8 cellular contexts compared by ENCODE assay signal in genomic region chr2:54723300-54724149, GRCh38. TPM values are rescaled to one million over a fixed set of nuclear protein-coding genes. Genes with fewer than 3 reads are reported as not detected.
DNase-seq lines count a peak whose midpoint lies in the region; TF ChIP-seq lines count a peak whose summit lies in the region.

EML6 (plus strand) TSS chr2:54723662; CDS start chr2:54725062, 1,400 bp downstream.

- no peaks in the 10 kb centered on the region for H3K27me3 ChIP-seq in suprapubic skin

- in situ Hi-C loops in SK-MEL-5 (cut with HindIII; ENCODE audit: low pct_unique_long_range_greater_than_20kb, low sequenced_read_pairs): loop anchor here (25.0 kb wide), 1 partner anchor 464 kb away; no protein-coding TSS in a partner anchor

- H3K4me3 ChIP-seq in HFF-Myc (replicated peaks; ENCODE audit: low read depth, low read length) (peak within 1 kb of the TSS; percentile 81), suprapubic skin (peak within 1 kb of the TSS; percentile 74)

- no peaks in the 10 kb centered on the region for H3K36me3 ChIP-seq in suprapubic skin

- H3K27ac ChIP-seq in suprapubic skin: peak within 1 kb of the TSS; percentile 52

- TF ChIP-seq CTCF in HFF-Myc (IDR thresholded peaks at IDR 0.05; ENCODE audit: low read depth, low read length, missing control alignments) (no peak), suprapubic skin (IDR thresholded peaks at IDR 0.05) (peak; percentile 9 to 35)

- DNase-seq in GM03348 (ENCODE audit: low spot score) (peak; percentile 99), HFF-Myc (ENCODE audit: extremely low read depth, low read depth) (peak; percentile 93), MV-4-11 (lab: John Stamatoyannopoulos, UW) (peak; percentile 97), SK-MEL-5 (ENCODE audit: low read depth, low spot score) (peak; percentile 99), germinal center (ENCODE audit: low spot score) (peak; percentile 98), non-pigmented ciliary epithelial cell (ENCODE audit: low read depth) (peak; percentile 93), suprapubic skin (ENCODE audit: low spot score in 2 of 2) (peak; percentile 98 to 99)
- DNase-seq in activated naive CD4-positive, alpha-beta T cell treated with anti-CD3 and anti-CD28 coated beads, Interleukin-2, amount 50 U/mL, for 16 hours: peak; percentile 99

- peaks cover 17% of the 10 kb centered on the region for H3K4me1 ChIP-seq in suprapubic skin

- no peak for TF ChIP-seq POLR2A in suprapubic skin (IDR thresholded peaks at IDR 0.05)

- TF ChIP-seq EP300 in suprapubic skin (IDR thresholded peaks at IDR 0.05): no peak

- no peaks in the 10 kb centered on the region for H3K9me3 ChIP-seq in suprapubic skin

- WGBS in suprapubic skin: under 1% methylated on average over 45 of the region's 91 CpGs

RNA-seq across cellular contexts. Expression of gene EML6, which starts in this region (rescaled TPM):
- total RNA-seq in SK-MEL-5 (2014; rRNA removed; shearing (Covaris generic)): 0.24 and 0.95 TPM in 2 replicates
- 0.58 and 1.7 TPM in 2 replicates for polyA plus RNA-seq in SK-MEL-5 (2015; cell fraction: cytosol; rRNA removed)
- polyA plus RNA-seq in SK-MEL-5 (2015; cell fraction: nucleus; rRNA removed): 6.0 and 16.9 TPM in 2 replicates
- total RNA-seq in suprapubic skin: 10 to 100 TPM in 1 of 4 donors, 1 to 10 TPM in 3; 2.3 to 15.1 (median 4.1) TPM

Comparison
In these comparisons a context has a peak if more than half of its experiments do, and no peak if none do; other contexts are left out.
1. Peak in every context shown above with its lines: DNase-seq, H3K4me3 ChIP-seq and H3K27ac ChIP-seq.